Comparison of ENCODE assay signal across 36 cellular contexts in genomic region chrX:127947450-127947849, GRCh38.
"Had no signal": no experiment of that assay in that cellular context is flagged by ENCODE, and none has a peak within 500 bp of the region (broad histone marks: within the 10 kb centered on the region; RNA-seq: fewer than 3 reads in every experiment).

No MANE protein-coding gene starts in this region.

- H3K36me3 ChIP-seq: adrenal gland, brain microvascular endothelial cell, breast epithelium had no signal

- H3K27me3 Mint-ChIP-seq: activated B cell treated with CpG ODN at 0.5 μM for 24 hours; activated CD4-positive, alpha-beta memory T cell treated with anti-CD3 and anti-CD28 coated beads for 36 hours; activated CD4-positive, alpha-beta T cell treated with anti-CD3 and anti-CD28 coated beads, Interleukin-2, amount 10 ng/mL, durations not matched to agents 24 days and 14 days; activated CD8-positive, alpha-beta T cell treated with anti-CD3 and anti-CD28 coated beads for 36 hours; activated naive CD8-positive, alpha-beta T cell treated with anti-CD3 and anti-CD28 coated beads for 36 hours; activated T-helper 17 cell treated with anti-CD3 and anti-CD28 coated beads, Interleukin-2, amount 50 U/mL, for 72 hours had no signal

- H3K36me3 Mint-ChIP-seq: activated CD4-positive, alpha-beta memory T cell treated with anti-CD3 and anti-CD28 coated beads for 36 hours; activated naive CD4-positive, alpha-beta T cell treated with anti-CD3 and anti-CD28 coated beads, Interleukin-2, amount 50 U/mL, for 72 hours had no signal

- H3K4me1 Mint-ChIP-seq: activated B cell treated with CpG ODN at 0.5 μM for 24 hours; activated CD4-positive, alpha-beta T cell treated with anti-CD3 and anti-CD28 coated beads, Interleukin-2, amount 10 ng/mL, durations not matched to agents 24 days and 14 days; activated naive CD8-positive, alpha-beta T cell treated with anti-CD3 and anti-CD28 coated beads for 36 hours; activated T-helper 17 cell treated with anti-CD3 and anti-CD28 coated beads, Interleukin-2, amount 50 U/mL, for 72 hours had no signal

- H3K4me1 ChIP-seq: adrenal gland, body of pancreas, breast epithelium had no signal

- FAIRE-seq: TTC549 had no signal

- H3K4me3 ChIP-seq: adrenal gland, body of pancreas, breast epithelium had no signal

- H3K9me3 Mint-ChIP-seq: activated CD4-positive, alpha-beta memory T cell treated with anti-CD3 and anti-CD28 coated beads for 36 hours; activated CD4-positive, alpha-beta T cell treated with anti-CD3 and anti-CD28 coated beads, Interleukin-2, amount 10 ng/mL, durations not matched to agents 24 days and 14 days; activated CD8-positive, alpha-beta T cell treated with anti-CD3 and anti-CD28 coated beads for 36 hours; activated naive CD4-positive, alpha-beta T cell treated with anti-CD3 and anti-CD28 coated beads for 36 hours; activated naive CD4-positive, alpha-beta T cell treated with anti-CD3 and anti-CD28 coated beads, Interleukin-2, amount 50 U/mL, for 72 hours; activated naive CD8-positive, alpha-beta T cell treated with anti-CD3 and anti-CD28 coated beads for 36 hours; activated T-cell treated with anti-CD3 and anti-CD28 coated beads, Interleukin-2, amount 50 U/mL, for 4 hours; activated T-helper 1 cell treated with anti-CD3 and anti-CD28 coated beads, Interleukin-12 subunit alpha, Interleukin-12 subunit beta, Interleukin-2, Interleukin-4 antibody, amounts not matched to agents 30 ng/mL and 10 ng/mL and 1 ng/mL, durations not matched to agents 14 hours and 24 hours and 36 hours; activated T-helper 17 cell treated with anti-CD3 and anti-CD28 coated beads, Interleukin-2, amount 50 U/mL, for 72 hours; T-helper 1 cell treated with Interleukin-12 subunit alpha and Interleukin-12 subunit beta and Interleukin-4 antibody, amounts not matched to agents 30 μg/mL and 1 μg/mL, for 36 hours; T-helper 2 cell treated with Interferon-gamma antibody and Interleukin-4, amounts not matched to agents 5 μg/mL and 100 μg/mL, for 36 hours had no signal

- H3K27ac ChIP-seq: adrenal gland, body of pancreas, brain microvascular endothelial cell, breast epithelium, VCaP had no signal

- DNase-seq: activated B cell treated with CpG ODN at 0.5 μM for 24 hours; activated CD4-positive, alpha-beta memory T cell treated with anti-CD3 and anti-CD28 coated beads for 36 hours; activated CD4-positive, alpha-beta T cell treated with anti-CD3 and anti-CD28 coated beads for 4 hours; activated CD4-positive, alpha-beta T cell treated with anti-CD3 and anti-CD28 coated beads, Interleukin-2, amount 10 ng/mL, durations not matched to agents 24 days and 14 days; activated CD4-positive, alpha-beta T cell treated with anti-CD3 and anti-CD28 coated beads, Interleukin-2, amount 50 U/mL, for 1 hour; activated CD4-positive, alpha-beta T cell treated with anti-CD3 and anti-CD28 coated beads, Interleukin-2, amount 50 U/mL, for 4 hours; activated CD4-positive, CD25-positive, alpha-beta regulatory T cell treated with anti-CD3 and anti-CD28 coated beads, Interleukin-2, amount 50 U/mL, for 72 hours; activated CD8-positive, alpha-beta memory T cell treated with anti-CD3 and anti-CD28 coated beads, Interleukin-2, amount 50 U/mL, for 4 hours; activated CD8-positive, alpha-beta T cell treated with anti-CD3 and anti-CD28 coated beads for 36 hours; activated effector memory CD4-positive, alpha-beta T cell treated with anti-CD3 and anti-CD28 coated beads, Interleukin-2, amount 50 U/mL, for 16 hours; activated gamma-delta T cell treated with Interleukin-2 at 50 U/mL for 16 hours; activated naive CD4-positive, alpha-beta T cell; activated naive CD4-positive, alpha-beta T cell treated with anti-CD3 and anti-CD28 coated beads for 36 hours; activated naive CD4-positive, alpha-beta T cell treated with anti-CD3 and anti-CD28 coated beads, Interleukin-2, amount 50 U/mL, for 16 hours; activated naive CD8-positive, alpha-beta T cell treated with anti-CD3 and anti-CD28 coated beads for 36 hours; activated T-cell treated with anti-CD3 and anti-CD28 coated beads for 4 hours; activated T-cell treated with anti-CD3 and anti-CD28 coated beads, Interleukin-2, amount 50 U/mL, for 1 hour; activated T-cell treated with anti-CD3 and anti-CD28 coated beads, Interleukin-2, amount 50 U/mL, for 4 hours; activated T-cell treated with anti-CD3 and anti-CD28 coated beads, Interleukin-2, amount 50 U/mL, for 72 hours; adrenal gland; amniotic stem cell; aorta; body of pancreas; brain microvascular endothelial cell; central memory CD4-positive, alpha-beta T cell; T-helper 1 cell; T-helper 2 cell; T-helper 9 cell had no signal

- H3K9me3 ChIP-seq: adrenal gland, body of pancreas, breast epithelium had no signal

- H3K27me3 ChIP-seq: adrenal gland, body of pancreas, brain microvascular endothelial cell, breast epithelium had no signal

- H3K4me3 Mint-ChIP-seq: activated B cell treated with CpG ODN at 0.5 μM for 24 hours; activated CD4-positive, alpha-beta memory T cell treated with anti-CD3 and anti-CD28 coated beads for 36 hours; activated CD4-positive, alpha-beta T cell treated with anti-CD3 and anti-CD28 coated beads, Interleukin-2, amount 10 ng/mL, durations not matched to agents 24 days and 14 days; activated CD8-positive, alpha-beta T cell treated with anti-CD3 and anti-CD28 coated beads for 36 hours; activated naive CD4-positive, alpha-beta T cell treated with anti-CD3 and anti-CD28 coated beads for 36 hours; activated naive CD8-positive, alpha-beta T cell treated with anti-CD3 and anti-CD28 coated beads for 36 hours; activated T-cell treated with anti-CD3 and anti-CD28 coated beads, Interleukin-2, amount 50 U/mL, for 4 hours; activated T-cell treated with anti-CD3 and anti-CD28 coated beads, Interleukin-2, amount 50 U/mL, for 72 hours; activated T-helper 1 cell treated with anti-CD3 and anti-CD28 coated beads, Interleukin-12 subunit alpha, Interleukin-12 subunit beta, Interleukin-2, Interleukin-4 antibody, amounts not matched to agents 30 ng/mL and 10 ng/mL and 1 ng/mL, durations not matched to agents 14 hours and 24 hours and 36 hours; activated T-helper 17 cell treated with anti-CD3 and anti-CD28 coated beads, Interleukin-2, amount 50 U/mL, for 72 hours; T-helper 1 cell treated with Interleukin-12 subunit alpha and Interleukin-12 subunit beta and Interleukin-4 antibody, amounts not matched to agents 30 μg/mL and 1 μg/mL, for 36 hours; T-helper 2 cell treated with Interferon-gamma antibody and Interleukin-4, amounts not matched to agents 5 μg/mL and 100 μg/mL, for 36 hours had no signal

- H3K27ac Mint-ChIP-seq: activated B cell treated with CpG ODN at 0.5 μM for 24 hours; activated CD4-positive, alpha-beta memory T cell treated with anti-CD3 and anti-CD28 coated beads for 36 hours; activated CD4-positive, alpha-beta T cell treated with anti-CD3 and anti-CD28 coated beads, Interleukin-2, amount 10 ng/mL, durations not matched to agents 24 days and 14 days; activated CD8-positive, alpha-beta T cell treated with anti-CD3 and anti-CD28 coated beads for 36 hours; activated naive CD4-positive, alpha-beta T cell treated with anti-CD3 and anti-CD28 coated beads for 36 hours; activated naive CD4-positive, alpha-beta T cell treated with anti-CD3 and anti-CD28 coated beads, Interleukin-2, amount 50 U/mL, for 72 hours; activated naive CD8-positive, alpha-beta T cell treated with anti-CD3 and anti-CD28 coated beads for 36 hours; activated T-cell treated with anti-CD3 and anti-CD28 coated beads, Interleukin-2, amount 50 U/mL, for 72 hours; activated T-helper 1 cell treated with anti-CD3 and anti-CD28 coated beads, Interleukin-12 subunit alpha, Interleukin-12 subunit beta, Interleukin-2, Interleukin-4 antibody, amounts not matched to agents 30 ng/mL and 10 ng/mL and 1 ng/mL, durations not matched to agents 14 hours and 24 hours and 36 hours; activated T-helper 17 cell treated with anti-CD3 and anti-CD28 coated beads, Interleukin-2, amount 50 U/mL, for 72 hours; T-helper 1 cell treated with Interleukin-12 subunit alpha and Interleukin-12 subunit beta and Interleukin-4 antibody, amounts not matched to agents 30 μg/mL and 1 μg/mL, for 36 hours; T-helper 2 cell treated with Interferon-gamma antibody and Interleukin-4, amounts not matched to agents 5 μg/mL and 100 μg/mL, for 36 hours had no signal
